1 cellular context compared by ENCODE assay signal in the genomic region with DNA sequence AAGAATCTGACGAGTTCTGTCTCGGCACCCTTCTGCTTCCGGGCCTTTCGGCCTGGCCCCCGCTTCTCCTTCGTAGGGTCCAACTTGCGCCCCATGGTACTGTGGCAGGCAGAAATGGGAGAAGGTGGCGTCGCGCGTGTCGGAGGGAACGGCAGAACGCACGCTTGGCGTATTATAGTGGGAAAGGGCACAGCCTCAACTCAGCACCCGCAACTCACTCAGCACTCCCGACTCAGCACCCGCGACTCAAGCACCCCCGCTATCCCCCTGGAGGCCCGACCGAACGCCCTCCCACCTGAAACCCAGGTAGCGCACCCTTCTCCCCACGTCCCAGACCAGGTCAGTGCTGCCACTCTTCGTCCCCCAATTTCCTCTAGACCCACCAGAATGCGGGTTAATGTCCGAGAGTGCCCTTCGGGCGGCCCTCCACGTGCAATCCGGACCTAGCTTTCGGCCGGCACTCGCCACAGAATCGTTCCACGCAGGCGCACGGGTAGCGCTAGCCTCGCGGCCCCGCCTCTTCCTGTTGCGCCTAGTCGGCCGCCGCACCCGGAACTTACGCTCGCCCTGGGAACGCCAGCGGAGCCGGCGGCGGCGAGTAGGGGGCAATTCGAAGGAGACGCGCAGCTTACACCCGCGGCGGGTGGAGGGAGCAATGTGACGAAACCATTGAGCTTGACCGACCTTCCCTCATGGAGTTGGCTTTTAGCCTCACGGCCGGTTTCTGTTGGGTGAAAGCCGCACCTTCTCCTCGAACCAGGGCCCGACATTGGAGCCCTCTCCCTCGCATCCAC.
TF ChIP-seq lines count a peak whose summit lies in the region.

Gene NOP2, minus strand, starts transcription at position 468 of the 794 bp plus-strand sequence. Its CDS starts 373 bp downstream, at position 95.

TF ChIP-seq in A549, 52 proteins besides CTCF, POLR2A, EP300 and RAD21 (continued from another document):
- peak; percentile 93 for TF ChIP-seq MYC (IDR thresholded peaks at IDR 0.05; ENCODE audit: borderline replicate concordance, low read length)
- no peak for TF ChIP-seq CHD2 (IDR thresholded peaks at IDR 0.05; ENCODE audit: low read length, partially characterized antibody)
- no peak for TF ChIP-seq NR3C1 (IDR thresholded peaks at IDR 0.05)
- peak; percentile 75; the same call in 2 of the 3 replicates for TF ChIP-seq BCL3 (IDR thresholded peaks at IDR 0.05)
- TF ChIP-seq POLR2AphosphoS2 (conservative IDR thresholded peaks at IDR 0.05; ENCODE audit: low read length) = peak; percentile 81; the same call in 1 of the 2 replicates
- 0 out of 2 replicates have a peak, but pooled peaks have one; percentile 62 for TF ChIP-seq HOXB5 (CRISPR knock-in tag; IDR thresholded peaks at IDR 0.05)
- TF ChIP-seq, protein P1, sequence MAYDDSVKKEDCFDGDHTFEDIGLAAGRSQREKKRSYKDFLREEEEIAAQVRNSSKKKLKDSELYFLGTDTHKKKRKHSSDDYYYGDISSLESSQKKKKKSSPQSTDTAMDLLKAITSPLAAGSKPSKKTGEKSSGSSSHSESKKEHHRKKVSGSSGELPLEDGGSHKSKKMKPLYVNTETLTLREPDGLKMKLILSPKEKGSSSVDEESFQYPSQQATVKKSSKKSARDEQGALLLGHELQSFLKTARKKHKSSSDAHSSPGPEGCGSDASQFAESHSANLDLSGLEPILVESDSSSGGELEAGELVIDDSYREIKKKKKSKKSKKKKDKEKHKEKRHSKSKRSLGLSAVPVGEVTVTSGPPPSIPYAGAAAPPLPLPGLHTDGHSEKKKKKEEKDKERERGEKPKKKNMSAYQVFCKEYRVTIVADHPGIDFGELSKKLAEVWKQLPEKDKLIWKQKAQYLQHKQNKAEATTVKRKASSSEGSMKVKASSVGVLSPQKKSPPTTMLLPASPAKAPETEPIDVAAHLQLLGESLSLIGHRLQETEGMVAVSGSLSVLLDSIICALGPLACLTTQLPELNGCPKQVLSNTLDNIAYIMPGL (CRISPR knock-in tag; IDR thresholded peaks at IDR 0.05; ENCODE audit: borderline replicate concordance) = no peak
- peak in 1 of 2 experiments; percentile 95; a peak in 3 of 5 replicates for TF ChIP-seq JUN (IDR thresholded peaks at IDR 0.05)
- TF ChIP-seq, protein P2, sequence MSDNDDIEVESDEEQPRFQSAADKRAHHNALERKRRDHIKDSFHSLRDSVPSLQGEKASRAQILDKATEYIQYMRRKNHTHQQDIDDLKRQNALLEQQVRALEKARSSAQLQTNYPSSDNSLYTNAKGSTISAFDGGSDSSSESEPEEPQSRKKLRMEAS (IDR thresholded peaks at IDR 0.05) = peak; percentile 99
- TF ChIP-seq HEYL (CRISPR knock-in tag; IDR thresholded peaks at IDR 0.05) = no peak
- no peak for TF ChIP-seq NFE2L2 (conservative IDR thresholded peaks at IDR 0.05; ENCODE audit: low read length)
TF ChIP-seq in A549: peak in this region for 14.
